In the genomic region with DNA sequence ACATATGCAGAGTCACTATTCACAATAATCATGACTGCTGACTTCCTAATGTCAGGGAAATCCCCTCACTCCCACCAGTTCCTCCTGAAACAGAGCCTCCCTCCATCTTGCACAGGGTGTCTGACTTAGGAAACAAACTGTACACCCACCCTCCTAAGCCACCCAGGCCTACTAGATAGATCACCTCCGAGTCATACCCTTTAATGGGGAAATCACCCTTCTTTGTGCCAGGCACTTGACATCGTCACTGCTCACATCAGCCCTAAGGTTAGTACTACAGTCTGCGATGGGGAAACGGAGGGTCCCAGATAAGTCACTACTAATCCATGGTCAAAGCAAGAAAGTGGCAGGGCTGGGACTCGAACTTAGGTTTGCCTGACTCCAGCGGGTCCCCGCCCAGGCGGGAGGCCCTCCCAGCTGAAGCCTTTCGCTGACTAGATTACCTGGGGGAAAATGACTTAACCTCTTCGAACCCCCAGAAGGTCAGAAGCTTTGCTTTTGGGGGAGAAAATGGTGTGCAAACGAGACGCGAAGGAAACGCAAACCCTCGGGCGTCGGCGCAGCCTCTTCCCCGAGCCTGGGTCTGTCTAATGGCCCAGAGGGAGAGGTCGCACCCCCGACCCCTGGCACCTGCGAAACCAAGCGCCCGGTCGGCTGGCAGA, we compare ENCODE assay signal across 8 cellular contexts. TPM values are rescaled to one million over a fixed set of nuclear protein-coding genes. Genes with fewer than 3 reads are reported as not detected.
DNase-seq lines count a peak whose midpoint lies in the region; ATAC-seq and TF ChIP-seq lines count a peak whose summit lies in the region.

No MANE protein-coding gene starts in this region.

- intact Hi-C loops in naive thymus-derived CD4-positive, alpha-beta T cell (cut with micrococcal nuclease) = loop anchor here (1.0 to 5.0 kb wide), 5 partner anchors 24 to 151 kb away; partner anchors contain the start of genes CISD3 (in 2 of the 2), PSMB3 (in 2 of the 2) and RPL23 (in 1 of the 2)
- intact Hi-C loops in stomach (cut with DNase I; ENCODE audit: low total_unique reads) = no loop called here

- no peaks in the 10 kb centered on the region for H3K27me3 ChIP-seq in effector memory CD4-positive, alpha-beta T cell (replicated peaks; ENCODE audit: control insufficient read depth, insufficient read depth, low read length, poor library complexity, severe bottlenecking)
- no peaks in the 10 kb centered on the region for H3K27me3 ChIP-seq in naive thymus-derived CD4-positive, alpha-beta T cell (ENCODE audit: control insufficient read depth in 2 of 2, insufficient read depth in 2 of 2, low read length in 2 of 2)
- no peaks in the 10 kb centered on the region for H3K27me3 ChIP-seq in stomach

- CTCF ChIA-PET in naive thymus-derived CD4-positive, alpha-beta T cell (lab: Charles Lee) = interaction anchor here (0.7 to 2.1 kb wide), 2 partner anchors 24 to 146 kb away, joined by 3 to 7 read pairs; no protein-coding TSS in a partner anchor

- TF ChIP-seq CTCF in stomach (IDR thresholded peaks at IDR 0.05) = no peak

- H3K9me3 Mint-ChIP-seq in naive thymus-derived CD4-positive, alpha-beta T cell = peaks cover 0 to 2% (median 0%) of the 10 kb centered on the region in 11 donors

- POLR2A ChIA-PET in naive thymus-derived CD4-positive, alpha-beta T cell (lab: Charles Lee) = interaction anchor here (0.9 to 14.1 kb wide), 6 partner anchors 11 to 168 kb away, joined by 3 to 317 read pairs (median 3); partner anchors contain the start of gene LASP1

- H3K36me3 Mint-ChIP-seq in naive thymus-derived CD4-positive, alpha-beta T cell = peaks cover 0 to 11% (median 0%) of the 10 kb centered on the region in 5 donors

- WGBS in stomach, 5 donors = 2 to 6% (median 3%) methylated on average over 6 to 25 of the region's 25 CpGs

- H3K27ac Mint-ChIP-seq in naive thymus-derived CD4-positive, alpha-beta T cell = peak overlapping the region; percentile 79 to 98 (median 96)

- H3K27me3 Mint-ChIP-seq in naive thymus-derived CD4-positive, alpha-beta T cell = no peaks in the 10 kb centered on the region

- H3K36me3 ChIP-seq in effector memory CD4-positive, alpha-beta T cell (ENCODE audit: control insufficient read depth, insufficient read depth, low read length) = no peaks in the 10 kb centered on the region
- peaks cover 0 to 4% (median 0%) of the 10 kb centered on the region in 3 experiments for H3K36me3 ChIP-seq in naive thymus-derived CD4-positive, alpha-beta T cell (ENCODE audit: control insufficient read depth in 2 of 3, insufficient read depth in 3 of 3, low read length in 3 of 3)
- no peaks in the 10 kb centered on the region for H3K36me3 ChIP-seq in stomach

- peak overlapping the region; percentile 44 for H3K4me3 ChIP-seq in effector memory CD4-positive, alpha-beta T cell (ENCODE audit: insufficient read depth, low read depth, low read length, poor library complexity, severe bottlenecking)
- H3K4me3 ChIP-seq in naive thymus-derived CD4-positive, alpha-beta T cell (ENCODE audit: low read length) = peak overlapping the region; percentile 70
- peak overlapping the region; percentile 87 to 97 (median 94) for H3K4me3 ChIP-seq in stomach

- peak; percentile 15 for ATAC-seq in GM19467 (IDR thresholded peaks at IDR 0.05; ENCODE audit: unreplicated experiment)
- ATAC-seq in naive thymus-derived CD4-positive, alpha-beta T cell = peak; percentile 65

- peaks cover 22% of the 10 kb centered on the region for H3K4me1 ChIP-seq in effector memory CD4-positive, alpha-beta T cell (ENCODE audit: control insufficient read depth, insufficient read depth, low read length, poor library complexity, severe bottlenecking)
- peaks cover 11 to 19% of the 10 kb centered on the region in 2 donors for H3K4me1 ChIP-seq in naive thymus-derived CD4-positive, alpha-beta T cell (ENCODE audit: control insufficient read depth in 2 of 2, insufficient read depth in 2 of 2, low read length in 2 of 2)
- H3K4me1 ChIP-seq in stomach = peaks cover 16 to 45% (median 36%) of the 10 kb centered on the region in 4 donors

- peak overlapping the region; percentile 77 to 100 (median 86) for H3K4me3 Mint-ChIP-seq in naive thymus-derived CD4-positive, alpha-beta T cell

- DNase-seq in CD1c-positive myeloid dendritic cell (ENCODE audit: extremely low spot score) (peak; percentile 97), MV-4-11 (lab: John Stamatoyannopoulos, UW) (peak; percentile 29), stomach (no peak), dedifferentiated amniotic fluid mesenchymal stem cell (ENCODE audit: extremely low spot score) (no peak)
- DNase-seq in activated CD4-positive, alpha-beta T cell treated with anti-CD3 and anti-CD28 coated beads, Interleukin-2, amount 50 U/mL, for 4 hours = peak; percentile 71 to 76
- DNase-seq in effector memory CD4-positive, alpha-beta T cell = peak; percentile 61 to 70 (median 62)
- peak in 7 of 9 donors; percentile 45 to 85 (median 65) for DNase-seq in naive thymus-derived CD4-positive, alpha-beta T cell

- TF ChIP-seq EP300 in stomach (IDR thresholded peaks at IDR 0.05) = no peak

- TF ChIP-seq POLR2A in stomach (IDR thresholded peaks at IDR 0.05) = no peak

- peak overlapping the region; percentile 92 for H3K27ac ChIP-seq in effector memory CD4-positive, alpha-beta T cell (ENCODE audit: insufficient read depth, low read length, poor library complexity, severe bottlenecking)
- H3K27ac ChIP-seq in naive thymus-derived CD4-positive, alpha-beta T cell (ENCODE audit: low read depth, low read length) = peak overlapping the region; percentile 97
- peak overlapping the region; percentile 90 to 99 (median 97) for H3K27ac ChIP-seq in stomach

- H3K4me1 Mint-ChIP-seq in naive thymus-derived CD4-positive, alpha-beta T cell = peaks cover 29 to 56% (median 33%) of the 10 kb centered on the region in 7 donors

- no peaks in the 10 kb centered on the region for H3K9me3 ChIP-seq in effector memory CD4-positive, alpha-beta T cell (ENCODE audit: control insufficient read depth, low read length)
- H3K9me3 ChIP-seq in naive thymus-derived CD4-positive, alpha-beta T cell (ENCODE audit: control insufficient read depth in 2 of 3, low read length in 3 of 3) = no peaks in the 10 kb centered on the region
- no peaks in the 10 kb centered on the region for H3K9me3 ChIP-seq in stomach

RNA-seq across cellular contexts. Expression of gene MLLT6, which starts 3.4 kb away (rescaled TPM):
- 100 to 1,000 TPM; 287 to 533 (median 384) TPM for total RNA-seq in naive thymus-derived CD4-positive, alpha-beta T cell
- polyA plus RNA-seq in naive thymus-derived CD4-positive, alpha-beta T cell = 10 to 100 TPM; 10.2 to 11.7 TPM
- 100 to 1,000 TPM in 2 of 5 donors, 10 to 100 TPM in 3; 33.4 to 312 (median 81.7) TPM for total RNA-seq in stomach
- polyA plus RNA-seq in stomach = 10 to 100 TPM; 26.0 to 36.0 (median 30.8) TPM

RNA-seq across cellular contexts. Expression of gene EPOP, which starts 26.9 kb away (rescaled TPM):
- 10 to 100 TPM in 1 of 5 experiments, under 1 TPM in 4; 0.19 to 13.4 (median 0.34) TPM for total RNA-seq in naive thymus-derived CD4-positive, alpha-beta T cell
- polyA plus RNA-seq in naive thymus-derived CD4-positive, alpha-beta T cell = not detected
- total RNA-seq in stomach = under 1 TPM in 4 of 5 donors, not detected in 1; under 0.01 to 0.72 (median 0.57) TPM
- polyA plus RNA-seq in stomach = 1 to 10 TPM in 2 of 3 donors, under 1 TPM in 1; 0.61 to 1.5 (median 1.1) TPM

RNA-seq across cellular contexts. Expression of gene CISD3, which starts 28.5 kb away (rescaled TPM):
- total RNA-seq in naive thymus-derived CD4-positive, alpha-beta T cell = 10 to 100 TPM in 3 of 5 experiments, 1 to 10 TPM in 2; 8.0 to 39.6 (median 12.9) TPM
- 10 to 100 TPM; 33.0 to 39.0 TPM for polyA plus RNA-seq in naive thymus-derived CD4-positive, alpha-beta T cell
- total RNA-seq in stomach = 10 to 100 TPM in 2 of 5 donors, 1 to 10 TPM in 3; 4.0 to 56.5 (median 7.0) TPM
- 10 to 100 TPM; 63.4 to 79.9 (median 76.5) TPM for polyA plus RNA-seq in stomach

RNA-seq across cellular contexts. Expression of gene PCGF2, which starts 46.5 kb away (rescaled TPM):
- 1 to 10 TPM in 1 of 5 experiments, under 1 TPM in 1, not detected in 3; 0.34 to 2.7 TPM for total RNA-seq in naive thymus-derived CD4-positive, alpha-beta T cell
- under 1 TPM in 1 of 2 donors, not detected in 1; 0.09 TPM for polyA plus RNA-seq in naive thymus-derived CD4-positive, alpha-beta T cell
- total RNA-seq in stomach = 10 to 100 TPM in 2 of 5 donors, 1 to 10 TPM in 3; 5.8 to 31.9 (median 6.8) TPM
- polyA plus RNA-seq in stomach = 10 to 100 TPM; 34.3 to 62.8 (median 44.1) TPM

RNA-seq across cellular contexts. Expression of gene PSMB3, which starts 50.9 kb away (rescaled TPM):
- 100 to 1,000 TPM in 2 of 5 experiments, 10 to 100 TPM in 3; 60.8 to 287 (median 92.1) TPM for total RNA-seq in naive thymus-derived CD4-positive, alpha-beta T cell
- 100 to 1,000 TPM; 382 to 410 TPM for polyA plus RNA-seq in naive thymus-derived CD4-positive, alpha-beta T cell
- total RNA-seq in stomach = 100 to 1,000 TPM in 4 of 5 donors, 10 to 100 TPM in 1; 29.0 to 265 (median 133) TPM
- 100 to 1,000 TPM; 212 to 281 (median 252) TPM for polyA plus RNA-seq in stomach

Comparison
In these comparisons a context has a peak if more than half of its experiments do, and no peak if none do; other contexts are left out.
1. DNase-seq: peak in CD1c-positive myeloid dendritic cell (single experiment), MV-4-11 (single experiment), activated CD4-positive, alpha-beta T cell treated with anti-CD3 and anti-CD28 coated beads, Interleukin-2, amount 50 U/mL, for 4 hours (2 of 2), effector memory CD4-positive, alpha-beta T cell (3 of 3) and naive thymus-derived CD4-positive, alpha-beta T cell (7 of 9); none in stomach (single experiment) and dedifferentiated amniotic fluid mesenchymal stem cell (single experiment).
2. H3K4me3 ChIP-seq: peak in every context shown above with its lines; median percentile 94 in stomach; 70 in naive thymus-derived CD4-positive, alpha-beta T cell; 44 in effector memory CD4-positive, alpha-beta T cell.
3. Peak in every context shown above with its lines, with median percentiles within 50 percentile points of each other: H3K27ac ChIP-seq.